Comparison of ENCODE assay signal across 1 cellular context in genomic region chr1:231040019-231040799, GRCh38.
TF ChIP-seq lines count a peak whose summit lies in the region.

Gene FAM89A (minus strand): TSS chr1:231040254. CDS start chr1:231040211, 43 bp downstream.

TF ChIP-seq in IMR-90, 13 proteins besides CTCF, POLR2A, EP300 and RAD21 (continued from another document):
- TF ChIP-seq ELK1 (IDR thresholded peaks at IDR 0.05; ENCODE audit: borderline replicate concordance, low read depth, low read length): no peak
- TF ChIP-seq NFE2L2 (IDR thresholded peaks at IDR 0.05; ENCODE audit: low read depth, low read length): no peak
TF ChIP-seq in IMR-90: peak in this region for 0.
